2 cellular contexts compared by ENCODE assay signal in the genomic region with DNA sequence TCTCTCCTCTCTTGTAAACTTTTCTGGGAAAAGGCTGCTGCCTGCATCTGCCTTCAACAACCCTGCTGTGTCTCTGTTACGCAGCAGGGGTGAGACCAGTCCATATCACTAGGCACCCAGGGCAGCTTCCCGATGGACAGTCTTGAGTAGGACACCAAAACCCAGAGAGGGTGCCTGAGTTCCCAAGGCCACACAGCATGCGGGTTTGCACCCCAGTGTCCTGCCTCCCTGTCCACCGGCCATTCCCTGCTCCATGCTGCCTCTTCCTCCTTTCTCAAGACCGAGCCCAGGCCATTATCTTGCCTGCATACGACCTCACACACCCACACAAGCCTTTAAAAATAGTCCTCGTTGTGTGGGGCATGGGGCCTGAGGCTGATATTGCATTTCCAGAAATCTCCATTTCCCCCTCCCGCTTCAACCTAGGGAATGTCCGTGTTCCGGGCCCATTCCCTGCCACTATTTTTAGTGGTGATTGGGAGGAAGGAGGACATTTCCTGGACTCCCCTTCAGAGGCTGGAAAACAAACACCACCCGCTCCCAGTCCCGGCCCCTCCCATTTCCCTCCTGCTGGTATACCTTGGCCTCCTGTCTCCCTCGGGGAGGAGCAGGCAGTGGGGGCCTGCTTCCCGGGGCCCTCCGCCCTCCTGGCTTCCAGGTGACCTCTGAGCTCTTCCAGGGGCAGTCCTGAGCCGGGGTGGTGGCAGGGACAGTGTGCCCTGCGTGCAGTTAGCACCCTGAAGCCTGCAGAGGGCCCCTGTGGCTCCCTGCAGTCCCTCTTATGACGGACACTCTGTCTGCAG.
A peak's percentile ranks its signal among the peaks of the same experiment; 100 is the strongest.
TF ChIP-seq lines count a peak whose summit lies in the region.

No MANE protein-coding gene starts in this region.

TF ChIP-seq in HCT116, 20 proteins besides CTCF, POLR2A, EP300 and RAD21:
- TF ChIP-seq SIN3A (IDR thresholded peaks at IDR 0.05; ENCODE audit: low read depth) (no peak), YY1 (IDR thresholded peaks at IDR 0.05; ENCODE audit: extremely low read depth, insufficient replicate concordance, low read depth, low read length) (no peak), EGR1 (IDR thresholded peaks at IDR 0.05; ENCODE audit: low read depth) (no peak), CBX3 (IDR thresholded peaks at IDR 0.05; ENCODE audit: low read depth) (no peak), FOSL1 (IDR thresholded peaks at IDR 0.05; ENCODE audit: low read depth) (no peak), EZH2 (IDR thresholded peaks at IDR 0.05) (no peak), ELF1 (IDR thresholded peaks at IDR 0.05; ENCODE audit: borderline replicate concordance, low read depth) (no peak), JUND (IDR thresholded peaks at IDR 0.05) (no peak), EZH2phosphoT487 (IDR thresholded peaks at IDR 0.05; ENCODE audit: borderline replicate concordance) (no peak), TCF7L2 (IDR thresholded peaks at IDR 0.05; ENCODE audit: borderline replicate concordance, extremely low read depth, insufficient read depth, insufficient read length) (no peak), SP1 (IDR thresholded peaks at IDR 0.05; ENCODE audit: low read depth) (no peak), CEBPB (IDR thresholded peaks at IDR 0.05; ENCODE audit: low read depth) (no peak), ZFX (IDR thresholded peaks at IDR 0.05) (no peak), POLR2AphosphoS5 (IDR thresholded peaks at IDR 0.05; ENCODE audit: low read depth, low read length) (no peak), ZNF274 (IDR thresholded peaks at IDR 0.05; ENCODE audit: low read depth, low read length) (no peak), SRF (IDR thresholded peaks at IDR 0.05; ENCODE audit: low read depth) (no peak)
- TF ChIP-seq, protein P1, sequence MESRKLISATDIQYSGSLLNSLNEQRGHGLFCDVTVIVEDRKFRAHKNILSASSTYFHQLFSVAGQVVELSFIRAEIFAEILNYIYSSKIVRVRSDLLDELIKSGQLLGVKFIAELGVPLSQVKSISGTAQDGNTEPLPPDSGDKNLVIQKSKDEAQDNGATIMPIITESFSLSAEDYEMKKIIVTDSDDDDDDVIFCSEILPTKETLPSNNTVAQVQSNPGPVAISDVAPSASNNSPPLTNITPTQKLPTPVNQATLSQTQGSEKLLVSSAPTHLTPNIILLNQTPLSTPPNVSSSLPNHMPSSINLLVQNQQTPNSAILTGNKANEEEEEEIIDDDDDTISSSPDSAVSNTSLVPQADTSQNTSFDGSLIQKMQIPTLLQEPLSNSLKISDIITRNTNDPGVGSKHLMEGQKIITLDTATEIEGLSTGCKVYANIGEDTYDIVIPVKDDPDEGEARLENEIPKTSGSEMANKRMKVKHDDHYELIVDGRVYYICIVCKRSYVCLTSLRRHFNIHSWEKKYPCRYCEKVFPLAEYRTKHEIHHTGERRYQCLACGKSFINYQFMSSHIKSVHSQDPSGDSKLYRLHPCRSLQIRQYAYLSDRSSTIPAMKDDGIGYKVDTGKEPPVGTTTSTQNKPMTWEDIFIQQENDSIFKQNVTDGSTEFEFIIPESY (IDR thresholded peaks at IDR 0.05; ENCODE audit: extremely low read depth, insufficient replicate concordance, low read length) = no peak
- TF ChIP-seq, protein P2, sequence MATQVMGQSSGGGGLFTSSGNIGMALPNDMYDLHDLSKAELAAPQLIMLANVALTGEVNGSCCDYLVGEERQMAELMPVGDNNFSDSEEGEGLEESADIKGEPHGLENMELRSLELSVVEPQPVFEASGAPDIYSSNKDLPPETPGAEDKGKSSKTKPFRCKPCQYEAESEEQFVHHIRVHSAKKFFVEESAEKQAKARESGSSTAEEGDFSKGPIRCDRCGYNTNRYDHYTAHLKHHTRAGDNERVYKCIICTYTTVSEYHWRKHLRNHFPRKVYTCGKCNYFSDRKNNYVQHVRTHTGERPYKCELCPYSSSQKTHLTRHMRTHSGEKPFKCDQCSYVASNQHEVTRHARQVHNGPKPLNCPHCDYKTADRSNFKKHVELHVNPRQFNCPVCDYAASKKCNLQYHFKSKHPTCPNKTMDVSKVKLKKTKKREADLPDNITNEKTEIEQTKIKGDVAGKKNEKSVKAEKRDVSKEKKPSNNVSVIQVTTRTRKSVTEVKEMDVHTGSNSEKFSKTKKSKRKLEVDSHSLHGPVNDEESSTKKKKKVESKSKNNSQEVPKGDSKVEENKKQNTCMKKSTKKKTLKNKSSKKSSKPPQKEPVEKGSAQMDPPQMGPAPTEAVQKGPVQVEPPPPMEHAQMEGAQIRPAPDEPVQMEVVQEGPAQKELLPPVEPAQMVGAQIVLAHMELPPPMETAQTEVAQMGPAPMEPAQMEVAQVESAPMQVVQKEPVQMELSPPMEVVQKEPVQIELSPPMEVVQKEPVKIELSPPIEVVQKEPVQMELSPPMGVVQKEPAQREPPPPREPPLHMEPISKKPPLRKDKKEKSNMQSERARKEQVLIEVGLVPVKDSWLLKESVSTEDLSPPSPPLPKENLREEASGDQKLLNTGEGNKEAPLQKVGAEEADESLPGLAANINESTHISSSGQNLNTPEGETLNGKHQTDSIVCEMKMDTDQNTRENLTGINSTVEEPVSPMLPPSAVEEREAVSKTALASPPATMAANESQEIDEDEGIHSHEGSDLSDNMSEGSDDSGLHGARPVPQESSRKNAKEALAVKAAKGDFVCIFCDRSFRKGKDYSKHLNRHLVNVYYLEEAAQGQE (IDR thresholded peaks at IDR 0.05; ENCODE audit: low read depth) = no peak
- TF ChIP-seq, protein P3, sequence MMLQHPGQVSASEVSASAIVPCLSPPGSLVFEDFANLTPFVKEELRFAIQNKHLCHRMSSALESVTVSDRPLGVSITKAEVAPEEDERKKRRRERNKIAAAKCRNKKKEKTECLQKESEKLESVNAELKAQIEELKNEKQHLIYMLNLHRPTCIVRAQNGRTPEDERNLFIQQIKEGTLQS (IDR thresholded peaks at IDR 0.05) = no peak
- TF ChIP-seq, protein P4, sequence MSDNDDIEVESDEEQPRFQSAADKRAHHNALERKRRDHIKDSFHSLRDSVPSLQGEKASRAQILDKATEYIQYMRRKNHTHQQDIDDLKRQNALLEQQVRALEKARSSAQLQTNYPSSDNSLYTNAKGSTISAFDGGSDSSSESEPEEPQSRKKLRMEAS (IDR thresholded peaks at IDR 0.05) = no peak
TF ChIP-seq in HCT116: peak in this region for 0.

TF ChIP-seq in H1, 55 proteins besides CTCF, POLR2A, EP300 and RAD21:
- TF ChIP-seq NRF1 (IDR thresholded peaks at IDR 0.05; ENCODE audit: low read depth, low read length) (no peak), RFX5 (IDR thresholded peaks at IDR 0.05; ENCODE audit: borderline replicate concordance, low read depth, low read length) (no peak), KDM1A (IDR thresholded peaks at IDR 0.05; ENCODE audit: borderline replicate concordance, low read length) (peak; percentile 48; the same call in 1 of the 2 replicates), SIN3A (conservative IDR thresholded peaks at IDR 0.05 in 1 of 2, IDR thresholded peaks at IDR 0.05 in 1 of 2; ENCODE audit: low read depth in 1 of 2, low read length in 2 of 2) (no peak)
TF ChIP-seq in H1: peak in this region for 1.
